ENCODE assay signal across 1 cellular context in genomic region chr1:164703971-164704411, GRCh38.
TF ChIP-seq lines count a peak whose summit lies in the region.

No MANE protein-coding gene starts in this region.

TF ChIP-seq in A549, 52 proteins besides CTCF, POLR2A, EP300 and RAD21 (continued from another document):
- TF ChIP-seq HOXB5 (CRISPR knock-in tag; IDR thresholded peaks at IDR 0.05), result no peak
- TF ChIP-seq JUNB (IDR thresholded peaks at IDR 0.05), result no peak
